ENCODE assay signal across 2 cellular contexts in the genomic region with DNA sequence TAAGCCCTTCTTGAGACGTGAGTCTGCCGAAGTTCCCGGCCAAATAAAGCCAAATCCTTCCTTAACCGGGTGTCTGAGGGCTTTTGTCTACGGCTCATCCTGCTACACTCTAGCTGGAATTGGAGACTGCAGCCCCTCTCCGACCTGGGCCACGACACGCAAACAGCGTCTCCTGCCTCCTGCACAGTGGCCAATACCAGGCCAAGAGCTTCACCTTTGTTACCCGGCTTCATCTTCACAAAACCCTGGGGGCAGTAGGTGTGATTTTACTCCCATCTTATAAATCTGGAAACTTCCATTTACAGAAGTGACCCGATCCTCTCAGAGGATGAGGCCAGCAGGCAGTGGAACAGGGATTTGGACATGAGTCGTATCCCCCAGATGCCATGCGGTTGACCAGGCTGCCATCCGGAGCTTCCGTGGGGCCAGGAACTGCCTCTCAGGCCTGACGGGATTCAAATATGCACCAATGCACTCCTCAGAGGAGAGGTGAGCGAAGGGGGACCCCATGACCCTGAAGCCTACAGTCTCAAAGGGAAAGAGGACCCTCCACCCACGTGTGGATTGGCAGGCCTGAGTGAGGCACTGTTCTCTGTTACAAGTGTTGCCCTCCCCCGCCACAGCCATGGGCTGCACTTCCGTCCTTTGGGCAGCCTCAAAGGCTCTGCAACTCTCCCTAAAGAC.
TF ChIP-seq lines count a peak whose summit lies in the region.

No MANE protein-coding gene starts in this region.

TF ChIP-seq in SK-N-SH, 30 proteins besides CTCF, POLR2A, EP300 and RAD21 (continued from another document):
- TF ChIP-seq, protein P1, sequence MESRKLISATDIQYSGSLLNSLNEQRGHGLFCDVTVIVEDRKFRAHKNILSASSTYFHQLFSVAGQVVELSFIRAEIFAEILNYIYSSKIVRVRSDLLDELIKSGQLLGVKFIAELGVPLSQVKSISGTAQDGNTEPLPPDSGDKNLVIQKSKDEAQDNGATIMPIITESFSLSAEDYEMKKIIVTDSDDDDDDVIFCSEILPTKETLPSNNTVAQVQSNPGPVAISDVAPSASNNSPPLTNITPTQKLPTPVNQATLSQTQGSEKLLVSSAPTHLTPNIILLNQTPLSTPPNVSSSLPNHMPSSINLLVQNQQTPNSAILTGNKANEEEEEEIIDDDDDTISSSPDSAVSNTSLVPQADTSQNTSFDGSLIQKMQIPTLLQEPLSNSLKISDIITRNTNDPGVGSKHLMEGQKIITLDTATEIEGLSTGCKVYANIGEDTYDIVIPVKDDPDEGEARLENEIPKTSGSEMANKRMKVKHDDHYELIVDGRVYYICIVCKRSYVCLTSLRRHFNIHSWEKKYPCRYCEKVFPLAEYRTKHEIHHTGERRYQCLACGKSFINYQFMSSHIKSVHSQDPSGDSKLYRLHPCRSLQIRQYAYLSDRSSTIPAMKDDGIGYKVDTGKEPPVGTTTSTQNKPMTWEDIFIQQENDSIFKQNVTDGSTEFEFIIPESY (IDR thresholded peaks at IDR 0.05; ENCODE audit: borderline replicate concordance, low read depth): no peak
- no peak for TF ChIP-seq GATA2 (CRISPR knock-in tag; IDR thresholded peaks at IDR 0.05)
- no peak for TF ChIP-seq FOXM1 (IDR thresholded peaks at IDR 0.05; ENCODE audit: low read depth)
- TF ChIP-seq SMC3 (IDR thresholded peaks at IDR 0.05; ENCODE audit: low read depth, low read length): no peak

TF ChIP-seq in SK-N-SH treated with all-trans-retinoic acid at 6 μM for 48 hours, 23 proteins besides CTCF, POLR2A, EP300 and RAD21 (continued from another document):
- TF ChIP-seq, protein P2, sequence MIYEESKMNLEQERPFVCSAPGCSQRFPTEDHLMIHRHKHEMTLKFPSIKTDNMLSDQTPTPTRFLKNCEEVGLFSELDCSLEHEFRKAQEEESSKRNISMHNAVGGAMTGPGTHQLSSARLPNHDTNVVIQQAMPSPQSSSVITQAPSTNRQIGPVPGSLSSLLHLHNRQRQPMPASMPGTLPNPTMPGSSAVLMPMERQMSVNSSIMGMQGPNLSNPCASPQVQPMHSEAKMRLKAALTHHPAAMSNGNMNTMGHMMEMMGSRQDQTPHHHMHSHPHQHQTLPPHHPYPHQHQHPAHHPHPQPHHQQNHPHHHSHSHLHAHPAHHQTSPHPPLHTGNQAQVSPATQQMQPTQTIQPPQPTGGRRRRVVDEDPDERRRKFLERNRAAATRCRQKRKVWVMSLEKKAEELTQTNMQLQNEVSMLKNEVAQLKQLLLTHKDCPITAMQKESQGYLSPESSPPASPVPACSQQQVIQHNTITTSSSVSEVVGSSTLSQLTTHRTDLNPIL (CRISPR knock-in tag; IDR thresholded peaks at IDR 0.05; ENCODE audit: low read depth): no peak
- no peak for TF ChIP-seq RARB (CRISPR knock-in tag; IDR thresholded peaks at IDR 0.05)
- TF ChIP-seq, protein P3, sequence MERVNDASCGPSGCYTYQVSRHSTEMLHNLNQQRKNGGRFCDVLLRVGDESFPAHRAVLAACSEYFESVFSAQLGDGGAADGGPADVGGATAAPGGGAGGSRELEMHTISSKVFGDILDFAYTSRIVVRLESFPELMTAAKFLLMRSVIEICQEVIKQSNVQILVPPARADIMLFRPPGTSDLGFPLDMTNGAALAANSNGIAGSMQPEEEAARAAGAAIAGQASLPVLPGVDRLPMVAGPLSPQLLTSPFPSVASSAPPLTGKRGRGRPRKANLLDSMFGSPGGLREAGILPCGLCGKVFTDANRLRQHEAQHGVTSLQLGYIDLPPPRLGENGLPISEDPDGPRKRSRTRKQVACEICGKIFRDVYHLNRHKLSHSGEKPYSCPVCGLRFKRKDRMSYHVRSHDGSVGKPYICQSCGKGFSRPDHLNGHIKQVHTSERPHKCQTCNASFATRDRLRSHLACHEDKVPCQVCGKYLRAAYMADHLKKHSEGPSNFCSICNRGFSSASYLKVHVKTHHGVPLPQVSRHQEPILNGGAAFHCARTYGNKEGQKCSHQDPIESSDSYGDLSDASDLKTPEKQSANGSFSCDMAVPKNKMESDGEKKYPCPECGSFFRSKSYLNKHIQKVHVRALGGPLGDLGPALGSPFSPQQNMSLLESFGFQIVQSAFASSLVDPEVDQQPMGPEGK (CRISPR knock-in tag; IDR thresholded peaks at IDR 0.05; ENCODE audit: borderline replicate concordance): no peak
- TF ChIP-seq, protein P4, sequence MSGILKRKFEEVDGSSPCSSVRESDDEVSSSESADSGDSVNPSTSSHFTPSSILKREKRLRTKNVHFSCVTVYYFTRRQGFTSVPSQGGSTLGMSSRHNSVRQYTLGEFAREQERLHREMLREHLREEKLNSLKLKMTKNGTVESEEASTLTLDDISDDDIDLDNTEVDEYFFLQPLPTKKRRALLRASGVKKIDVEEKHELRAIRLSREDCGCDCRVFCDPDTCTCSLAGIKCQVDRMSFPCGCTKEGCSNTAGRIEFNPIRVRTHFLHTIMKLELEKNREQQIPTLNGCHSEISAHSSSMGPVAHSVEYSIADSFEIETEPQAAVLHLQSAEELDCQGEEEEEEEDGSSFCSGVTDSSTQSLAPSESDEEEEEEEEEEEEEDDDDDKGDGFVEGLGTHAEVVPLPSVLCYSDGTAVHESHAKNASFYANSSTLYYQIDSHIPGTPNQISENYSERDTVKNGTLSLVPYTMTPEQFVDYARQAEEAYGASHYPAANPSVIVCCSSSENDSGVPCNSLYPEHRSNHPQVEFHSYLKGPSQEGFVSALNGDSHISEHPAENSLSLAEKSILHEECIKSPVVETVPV (CRISPR knock-in tag; IDR thresholded peaks at IDR 0.05): no peak
- TF ChIP-seq ARNTL (CRISPR knock-in tag; IDR thresholded peaks at IDR 0.05; ENCODE audit: borderline replicate concordance, low read depth): no peak
- no peak for TF ChIP-seq SNAI2 (CRISPR knock-in tag; IDR thresholded peaks at IDR 0.05)
- TF ChIP-seq ISL1 (CRISPR knock-in tag; IDR thresholded peaks at IDR 0.05): no peak
- TF ChIP-seq CSDC2 (CRISPR knock-in tag; IDR thresholded peaks at IDR 0.05): no peak
